ENCODE assay signal across 9 cellular contexts in genomic region chr6:91476000-91476399, GRCh38.
DNase-seq lines count a peak whose midpoint lies in the region; ATAC-seq, FAIRE-seq and TF ChIP-seq lines count a peak whose summit lies in the region.
"Had no signal": no experiment of that assay in that cellular context is flagged by ENCODE, and none has a peak within 500 bp of the region (broad histone marks: within the 10 kb centered on the region; RNA-seq: fewer than 3 reads in every experiment).

No MANE protein-coding gene starts in this region.

- intact Hi-C loops in body of pancreas (cut with DNase I) = no loop called here

- H3K9me3 ChIP-seq in body of pancreas = no peaks in the 10 kb centered on the region

- no peak overlapping the region for H3K27ac ChIP-seq in body of pancreas

- no peak for TF ChIP-seq CTCF in body of pancreas (IDR thresholded peaks at IDR 0.05)
- no peak for TF ChIP-seq CTCF in D721Med (IDR thresholded peaks at IDR 0.05; ENCODE audit: insufficient read depth, missing control alignments)

- no peaks in the 10 kb centered on the region for H3K36me3 ChIP-seq in body of pancreas (replicated peaks in 1 of 2; ENCODE audit: insufficient read depth in 1 of 2, low read depth in 2 of 2)

- no peaks in the 10 kb centered on the region for H3K4me1 ChIP-seq in body of pancreas

- no peak overlapping the region for H3K4me3 ChIP-seq in body of pancreas

- no peaks in the 10 kb centered on the region for H3K27me3 ChIP-seq in body of pancreas

- TF ChIP-seq EP300 in Ishikawa (IDR thresholded peaks at IDR 0.05; ENCODE audit: borderline replicate concordance) = no peak

- no peak for FAIRE-seq in D721Med (lab: Jason Lieb, UNC)

- peak; percentile 16 for DNase-seq in COLO829 (ENCODE audit: low spot score)
- peak; percentile 2 to 28 (median 14) for DNase-seq in body of pancreas
- peak; percentile 29 for DNase-seq in pons (ENCODE audit: low spot score)
- DNase-seq in D721Med (ENCODE audit: insufficient read length, low spot score) = no peak
- DNase-seq in NCI-H510A (lab: John Stamatoyannopoulos, UW) = no peak
- DNase-seq: naive B cell had no signal

- peak; percentile 81 for ATAC-seq in GM21390 (IDR thresholded peaks at IDR 0.05; ENCODE audit: unreplicated experiment)
- ATAC-seq in body of pancreas = peak; percentile 71
- ATAC-seq in HG02970 (IDR thresholded peaks at IDR 0.05; ENCODE audit: low FRiP score, unreplicated experiment) = no peak

- TF ChIP-seq RAD21 in Ishikawa (IDR thresholded peaks at IDR 0.05; ENCODE audit: low read depth) = no peak

- 12 to 13% methylated on average over 2 of the region's 2 CpGs for WGBS in body of pancreas, 2 donors

- TF ChIP-seq POLR2A in body of pancreas (IDR thresholded peaks at IDR 0.05) = no peak

TF ChIP-seq in Ishikawa, 13 proteins besides CTCF, POLR2A, EP300 and RAD21:
- TF ChIP-seq REST (IDR thresholded peaks at IDR 0.05; ENCODE audit: low read depth) (no peak), MAX (IDR thresholded peaks at IDR 0.05) (0 out of 2 replicates have a peak, but pooled peaks have one; percentile 44), TEAD4 (IDR thresholded peaks at IDR 0.05) (no peak), NFIC (IDR thresholded peaks at IDR 0.05) (0 out of 2 replicates have a peak, but pooled peaks have one; percentile 9), USF1 (IDR thresholded peaks at IDR 0.05) (peak; percentile 83), EGR1 (IDR thresholded peaks at IDR 0.05) (no peak), YY1 (IDR thresholded peaks at IDR 0.05; ENCODE audit: low read depth) (no peak)

Comparison
In these comparisons a context has a peak if more than half of its experiments do, and no peak if none do; other contexts are left out.
1. DNase-seq: peak in COLO829 (single experiment), body of pancreas (4 of 4) and pons (single experiment); none in D721Med (single experiment) and NCI-H510A (single experiment).